ENCODE assay signal across 15 cellular contexts in genomic region chr2:151052850-151053660, GRCh38.
A peak's percentile ranks its signal among the peaks of the same experiment; 100 is the strongest.
DNase-seq lines count a peak whose midpoint lies in the region; ATAC-seq and TF ChIP-seq lines count a peak whose summit lies in the region.
"Had no signal": no experiment of that assay in that cellular context is flagged by ENCODE, and none has a peak within 500 bp of the region (broad histone marks: within the 10 kb centered on the region; RNA-seq: fewer than 3 reads in every experiment).

No MANE protein-coding gene starts in this region.

- peak overlapping the region; percentile 39; the same call in 1 of the 2 replicates for H3K27ac ChIP-seq in ACC112 (ENCODE audit: low read depth, low read length)
- peak overlapping the region; percentile 78 for H3K27ac ChIP-seq in GM23248
- H3K27ac ChIP-seq in transverse colon, result no peak overlapping the region
- H3K27ac ChIP-seq: SJCRH30 had no signal

- WGBS in GM23248 (ENCODE audit: low coverage in 1 of 2, low lambda C conversion rate in 2 of 2, missing lambda C conversion rate in 2 of 2), 2 experiments, result 4 to 6% methylated on average over 1 of the region's 1 CpG
- 33 to 46% methylated on average over 1 of the region's 1 CpG for WGBS in transverse colon (ENCODE audit: low coverage in 1 of 2), 2 donors

- H3K4me1 ChIP-seq in ACC112 (ENCODE audit: control insufficient read depth, insufficient read depth, low read length, unreplicated experiment) (peaks cover 38% of the 10 kb centered on the region), GM23248 (ENCODE audit: insufficient read depth) (peaks cover 64% of the 10 kb centered on the region), transverse colon (peaks cover 0 to 4% (median 0%) of the 10 kb centered on the region in 4 donors)
- H3K4me1 ChIP-seq: HAP-1, SJCRH30 had no signal

- H3K4me2 ChIP-seq in GM23248 (ENCODE audit: unreplicated experiment), result peak overlapping the region; percentile 28

- intact Hi-C loops in transverse colon (cut with DNase I; ENCODE audit: low total_unique reads), result loop anchor here (10.0 kb wide), 1 partner anchor 1458 kb away; no protein-coding TSS in a partner anchor

- in situ Hi-C loops in GM23248 (cut with MboI), result loop anchor here (10.0 kb wide), 1 partner anchor 558 kb away; no protein-coding TSS in a partner anchor
- in situ Hi-C loops in transverse colon (cut with MboI; ENCODE audit: low pct_ligation_motif_present in 1 of 4, low pct_unique_long_range_greater_than_20kb in 1 of 4, low sequenced_read_pairs in 3 of 4), result loop anchor here (5.0 to 25.0 kb wide), 4 partner anchors 1441 to 1461 kb away; no protein-coding TSS in a partner anchor

- ATAC-seq in GM18873 (IDR thresholded peaks at IDR 0.05; ENCODE audit: low FRiP score, unreplicated experiment) (no peak), HG02852 (IDR thresholded peaks at IDR 0.05; ENCODE audit: unreplicated experiment) (no peak)
- ATAC-seq: K562 had no signal

- no peaks in the 10 kb centered on the region for H4K20me1 ChIP-seq in GM23248 (ENCODE audit: insufficient read depth)

- H3F3A ChIP-seq in GM23248 (ENCODE audit: insufficient read depth), result peaks cover 46% of the 10 kb centered on the region

- no peaks in the 10 kb centered on the region for H3K9me2 ChIP-seq in GM23248 (ENCODE audit: insufficient read depth)

- no peaks in the 10 kb centered on the region for H3K79me2 ChIP-seq in ACC112 (ENCODE audit: control insufficient read depth, insufficient read depth, low read length, unreplicated experiment)
- no peaks in the 10 kb centered on the region for H3K79me2 ChIP-seq in GM23248 (ENCODE audit: insufficient read depth)

- H3K9me3 ChIP-seq in GM23248 (ENCODE audit: low read depth), result no peaks in the 10 kb centered on the region
- H3K9me3 ChIP-seq in transverse colon, result no peaks in the 10 kb centered on the region
- H3K9me3 ChIP-seq: HAP-1, SJCRH30 had no signal

- TF ChIP-seq POLR2A in transverse colon (IDR thresholded peaks at IDR 0.05), result no peak

- TF ChIP-seq CTCF in fibroblast of the aortic adventitia (IDR thresholded peaks at IDR 0.05; ENCODE audit: insufficient read depth, low read length), result no peak
- no peak for TF ChIP-seq CTCF in transverse colon (IDR thresholded peaks at IDR 0.05)

- peak overlapping the region; percentile 46 for H2AFZ ChIP-seq in ACC112 (ENCODE audit: low read length, unreplicated experiment)
- no peak overlapping the region for H2AFZ ChIP-seq in GM23248

- TF ChIP-seq EP300 in transverse colon (IDR thresholded peaks at IDR 0.05; ENCODE audit: low read depth), result no peak

- H3K27me3 ChIP-seq in ACC112 (ENCODE audit: insufficient read depth, low read length), result no peaks in the 10 kb centered on the region
- H3K27me3 ChIP-seq in GM23248 (replicated peaks; ENCODE audit: insufficient read depth), result no peaks in the 10 kb centered on the region
- no peaks in the 10 kb centered on the region for H3K27me3 ChIP-seq in transverse colon
- H3K27me3 ChIP-seq: SJCRH30 had no signal

- DNase-seq in GM23248 (peak; percentile 27), RPMI7951 (ENCODE audit: low read depth) (peak; percentile 18), fibroblast of the aortic adventitia (ENCODE audit: low read depth) (peak; percentile 35), transverse colon (no peak), T-helper 1 cell (no peak)
- DNase-seq: CD4-positive, alpha-beta T cell; NCI-H1694 treated with DMSO at 0.1 percent for 48 hours; NCI-H2107; NCI-H524; SJCRH30 had no signal

- peak overlapping the region; percentile 46 for H3K9ac ChIP-seq in GM23248

- no peaks in the 10 kb centered on the region for H3K36me3 ChIP-seq in ACC112 (ENCODE audit: insufficient read depth, low read length)
- no peaks in the 10 kb centered on the region for H3K36me3 ChIP-seq in GM23248 (ENCODE audit: low read depth)
- H3K36me3 ChIP-seq in transverse colon, result no peaks in the 10 kb centered on the region
- H3K36me3 ChIP-seq: HAP-1, SJCRH30 had no signal

- H3K4me3 ChIP-seq in ACC112 (ENCODE audit: low read depth, low read length) (no peak overlapping the region), GM23248 (no peak overlapping the region), fibroblast of the aortic adventitia (ENCODE audit: low read depth, low read length) (no peak overlapping the region), transverse colon (no peak overlapping the region)
- H3K4me3 ChIP-seq: HAP-1, K562, SJCRH30 had no signal

Comparison
In these comparisons a context has a peak if more than half of its experiments do, and no peak if none do; other contexts are left out.
1. H3K27ac ChIP-seq: peak in ACC112 (single experiment) and GM23248 (single experiment); none in transverse colon (0 of 4).
2. DNase-seq: peak in GM23248 (single experiment), RPMI7951 (single experiment) and fibroblast of the aortic adventitia (single experiment); none in transverse colon (single experiment) and T-helper 1 cell (0 of 5).